8 cellular contexts compared by ENCODE assay signal in genomic region chr1:224116131-224116530, GRCh38.
DNase-seq lines count a peak whose midpoint lies in the region; ATAC-seq and TF ChIP-seq lines count a peak whose summit lies in the region.

No MANE protein-coding gene starts in this region.

- H3K4me2 ChIP-seq in SU-DHL-6 (ENCODE audit: low read depth, low read length, poor library complexity, severe bottlenecking), result peak overlapping the region; percentile 87

- TF ChIP-seq CTCF in SU-DHL-6 (IDR thresholded peaks at IDR 0.05; ENCODE audit: insufficient read depth, low read length, poor library complexity, severe bottlenecking), result peak; percentile 52

- H3K9me3 ChIP-seq in SU-DHL-6 (ENCODE audit: insufficient read depth, low read length), result no peaks in the 10 kb centered on the region
- H3K9me3 ChIP-seq in neuron (ENCODE audit: low read length), result no peaks in the 10 kb centered on the region

- peak; percentile 30 for ATAC-seq in GM21737 (IDR thresholded peaks at IDR 0.05; ENCODE audit: unreplicated experiment)

- H4K20me1 ChIP-seq in SU-DHL-6 (ENCODE audit: low read depth, low read length), result 0 out of 2 replicates have a peak, but pooled peaks cover 2% of the 10 kb centered on the region

- H3K4me3 ChIP-seq in SU-DHL-6 (ENCODE audit: insufficient read depth, low read length, poor library complexity, severe bottlenecking) (no peak overlapping the region), neuron (ENCODE audit: low read length) (peak overlapping the region; percentile 64)

- H3K27me3 ChIP-seq in SU-DHL-6 (ENCODE audit: low read length) (no peaks in the 10 kb centered on the region), neuron (ENCODE audit: insufficient read depth, low read length) (no peaks in the 10 kb centered on the region)

- peaks cover 72% of the 10 kb centered on the region for H3K79me2 ChIP-seq in SU-DHL-6 (ENCODE audit: insufficient read depth, low read length)

- H3K27ac ChIP-seq in SU-DHL-6 (ENCODE audit: low read depth, low read length), result peak overlapping the region; percentile 76; the same call in 1 of the 2 replicates

- no peak overlapping the region for H3K9ac ChIP-seq in SU-DHL-6 (ENCODE audit: low read length)

- H3K36me3 ChIP-seq in SU-DHL-6 (ENCODE audit: low read length) (no peaks in the 10 kb centered on the region; the same call in 1 of the 2 replicates), neuron (ENCODE audit: insufficient read depth, low read length) (peaks cover 7% of the 10 kb centered on the region)

- H3F3A ChIP-seq in SU-DHL-6 (ENCODE audit: insufficient read depth), result peaks cover 22% of the 10 kb centered on the region

- H3K9me2 ChIP-seq in SU-DHL-6 (replicated peaks; ENCODE audit: insufficient read depth, low read length), result no peaks in the 10 kb centered on the region

- H2AFZ ChIP-seq in SU-DHL-6 (ENCODE audit: low read depth, low read length, severe bottlenecking), result no peak overlapping the region
- no peak overlapping the region for H2AFZ ChIP-seq in neuron (ENCODE audit: low read depth, low read length)

- H3K4me1 ChIP-seq in neuron (ENCODE audit: insufficient read depth, low read length), result peaks cover 22% of the 10 kb centered on the region

- peak; percentile 82 for DNase-seq in DMS53 (lab: John Stamatoyannopoulos, UW)
- DNase-seq in NCI-H1417 treated with DMSO at 0.1 percent for 48 hours (lab: John Stamatoyannopoulos, UW), result peak; percentile 23
- DNase-seq in fibroblast of gingiva (ENCODE audit: low read depth), result peak; percentile 33
- no peak for DNase-seq in COLO668 (lab: John Stamatoyannopoulos, UW; ENCODE audit: unreplicated experiment)
- DNase-seq in activated gamma-delta T cell treated with Interleukin-2 at 50 U/mL for 16 hours, result no peak

Comparison
In these comparisons a context has a peak if more than half of its experiments do, and no peak if none do; other contexts are left out.
1. DNase-seq: peak in DMS53 (single experiment), NCI-H1417 treated with DMSO at 0.1 percent for 48 hours (single experiment) and fibroblast of gingiva (single experiment); none in COLO668 (single experiment) and activated gamma-delta T cell treated with Interleukin-2 at 50 U/mL for 16 hours (single experiment).